Comparison of ENCODE assay signal across 9 cellular contexts in genomic region chr6:17867880-17868279, GRCh38.
DNase-seq lines count a peak whose midpoint lies in the region; TF ChIP-seq lines count a peak whose summit lies in the region.
"Had no signal": no experiment of that assay in that cellular context is flagged by ENCODE, and none has a peak within 500 bp of the region (broad histone marks: within the 10 kb centered on the region; RNA-seq: fewer than 3 reads in every experiment).

No MANE protein-coding gene starts in this region.

- no peak for TF ChIP-seq CTCF in esophagus muscularis mucosa (IDR thresholded peaks at IDR 0.05)
- TF ChIP-seq CTCF in nephron progenitor cell (IDR thresholded peaks at IDR 0.05): no peak

- peaks cover 17% of the 10 kb centered on the region for H3K4me1 Mint-ChIP-seq in nephron progenitor cell

- no peak overlapping the region for H3K27ac Mint-ChIP-seq in nephron progenitor cell

- WGBS in esophagus muscularis mucosa: 56% methylated on average over 1 of the region's 1 CpG

- H3K36me3 ChIP-seq in esophagus muscularis mucosa: peaks cover 0 to 1% (median 0%) of the 10 kb centered on the region in 4 donors

- H3K4me3 ChIP-seq in esophagus muscularis mucosa: no peak overlapping the region

- DNase-seq in EL (peak; percentile 87), RPMI7951 (ENCODE audit: low read depth) (peak; percentile 90), esophagus muscularis mucosa (ENCODE audit: extremely low spot score) (no peak), pons (ENCODE audit: low spot score) (peak; percentile 64), nephron progenitor cell (no peak), HuH-7 (ENCODE audit: low spot score) (no peak)
- DNase-seq in activated CD4-positive, CD25-positive, alpha-beta regulatory T cell treated with anti-CD3 and anti-CD28 coated beads, Interleukin-2, amount 50 U/mL, for 72 hours: no peak
- no peak for DNase-seq in activated CD4-positive, CD25-positive, alpha-beta regulatory T cell (lab: John Stamatoyannopoulos, UW)
- DNase-seq: NCI-H1048 had no signal

- H3K9me3 ChIP-seq in esophagus muscularis mucosa: no peaks in the 10 kb centered on the region

- no peaks in the 10 kb centered on the region for H3K27me3 ChIP-seq in esophagus muscularis mucosa

- intact Hi-C loops in esophagus muscularis mucosa (cut with DNase I): loop anchor here (5.0 kb wide), 1 partner anchor 119 kb away; the partner anchor contains the start of gene KIF13A

- no peak for TF ChIP-seq POLR2A in esophagus muscularis mucosa (IDR thresholded peaks at IDR 0.05; ENCODE audit: low read depth)

- no peaks in the 10 kb centered on the region for H3K9me3 Mint-ChIP-seq in nephron progenitor cell

- peaks cover 3% of the 10 kb centered on the region for H3K27me3 Mint-ChIP-seq in nephron progenitor cell (ENCODE audit: low read depth, poor library complexity)

- H3K4me3 Mint-ChIP-seq in nephron progenitor cell: no peak overlapping the region

- TF ChIP-seq EP300 in esophagus muscularis mucosa (IDR thresholded peaks at IDR 0.05): no peak

- H3K36me3 Mint-ChIP-seq in nephron progenitor cell (ENCODE audit: low read depth): no peaks in the 10 kb centered on the region

- peaks cover 44 to 90% (median 84%) of the 10 kb centered on the region in 4 donors for H3K4me1 ChIP-seq in esophagus muscularis mucosa

- peak overlapping the region; percentile 45 to 75 (median 56) for H3K27ac ChIP-seq in esophagus muscularis mucosa (replicated peaks in 1 of 4)

Comparison
In these comparisons a context has a peak if more than half of its experiments do, and no peak if none do; other contexts are left out.
1. DNase-seq: peak in EL (single experiment), RPMI7951 (single experiment) and pons (single experiment); none in esophagus muscularis mucosa (single experiment), activated CD4-positive, CD25-positive, alpha-beta regulatory T cell treated with anti-CD3 and anti-CD28 coated beads, Interleukin-2, amount 50 U/mL, for 72 hours (single experiment), nephron progenitor cell (single experiment), activated CD4-positive, CD25-positive, alpha-beta regulatory T cell (0 of 4) and HuH-7 (single experiment).